Comparison of ENCODE assay signal across 21 cellular contexts in the genomic region with DNA sequence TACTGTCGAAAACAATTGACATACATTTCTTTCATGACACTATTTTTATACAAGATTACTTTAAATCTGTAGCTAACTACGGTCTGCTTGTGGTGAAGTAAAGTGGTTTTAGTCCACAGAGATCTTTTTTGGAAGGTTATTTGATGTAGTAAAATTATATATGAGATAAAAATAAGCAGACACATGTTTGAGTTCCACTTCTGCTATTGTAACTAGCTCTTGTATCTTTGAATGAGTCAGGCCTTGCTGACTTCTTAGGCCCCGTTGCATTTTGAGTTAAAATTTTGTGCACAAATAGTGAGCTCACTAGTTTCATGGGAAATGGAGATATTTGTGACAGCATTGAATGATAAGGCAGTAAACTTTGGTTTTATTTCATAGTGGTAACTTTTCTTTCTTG. TPM values are rescaled to one million over a fixed set of nuclear protein-coding genes. Genes with fewer than 3 reads are reported as not detected.
DNase-seq lines count a peak whose midpoint lies in the region; ATAC-seq and TF ChIP-seq lines count a peak whose summit lies in the region.
"Had no signal": no experiment of that assay in that cellular context is flagged by ENCODE, and none has a peak within 500 bp of the region (broad histone marks: within the 10 kb centered on the region; RNA-seq: fewer than 3 reads in every experiment).

No MANE protein-coding gene starts in this region.

- no TSS peak for BruUV-seq in PC-9 (replicated peaks; lab: Mats Ljungman, UMichigan)

- no peak for TF ChIP-seq POLR2A in stomach (IDR thresholded peaks at IDR 0.05)

- H3K36me3 ChIP-seq in CD8-positive, alpha-beta T cell (ENCODE audit: insufficient read depth, low read length): no peaks in the 10 kb centered on the region
- H3K36me3 ChIP-seq in PC-9 (ENCODE audit: low read depth) (no peaks in the 10 kb centered on the region), left lung (peaks cover 0 to 10% of the 10 kb centered on the region in 2 donors), stomach (peaks cover 0 to 10% (median 4%) of the 10 kb centered on the region in 4 donors)
- H3K36me3 ChIP-seq: prostate gland had no signal

- POLR2A ChIA-PET in CD8-positive, alpha-beta T cell (lab: Charles Lee): no interaction called here
- POLR2A ChIA-PET in PC-9 (lab: Charles Lee; ENCODE audit: unreplicated experiment): no interaction called here

- H3K27ac Mint-ChIP-seq in CD8-positive, alpha-beta T cell: peak overlapping the region; percentile 13
- H3K27ac Mint-ChIP-seq: activated CD4-positive, alpha-beta memory T cell treated with anti-CD3 and anti-CD28 coated beads for 36 hours; activated naive CD4-positive, alpha-beta T cell treated with anti-CD3 and anti-CD28 coated beads, Interleukin-2, amount 10 ng/mL, durations not matched to agents 7 days and 5 days; HFFc6; stimulated activated naive CD8-positive, alpha-beta T cell treated with anti-CD3 and anti-CD28 coated beads, Interleukin-15, Interleukin-2, amounts not matched to agents 100 ng/mL and 50 ng/mL, for 24 hours; T-helper 2 cell treated with Interferon-gamma antibody and Interleukin-4, amounts not matched to agents 5 μg/mL and 100 μg/mL, for 36 hours; type B pancreatic cell had no signal

- peaks cover 21% of the 10 kb centered on the region for H3K36me3 Mint-ChIP-seq in CD8-positive, alpha-beta T cell

- no peaks in the 10 kb centered on the region for H3K27me3 ChIP-seq in CD8-positive, alpha-beta T cell (ENCODE audit: insufficient read depth, low read length)
- no peaks in the 10 kb centered on the region for H3K27me3 ChIP-seq in PC-9 (ENCODE audit: insufficient read depth, low read depth)
- H3K27me3 ChIP-seq in left lung: no peaks in the 10 kb centered on the region
- H3K27me3 ChIP-seq in stomach: no peaks in the 10 kb centered on the region

- no peak overlapping the region for H3K4me2 ChIP-seq in PC-9

- H3K9me2 ChIP-seq in PC-9 (ENCODE audit: insufficient read depth): no peaks in the 10 kb centered on the region

- H3K27ac ChIP-seq in CD8-positive, alpha-beta T cell (ENCODE audit: low read depth, low read length): no peak overlapping the region
- 0 out of 2 replicates have a peak overlapping the region, but pooled peaks have one; percentile 13 for H3K27ac ChIP-seq in PC-9
- no peak overlapping the region for H3K27ac ChIP-seq in left lung
- no peak overlapping the region for H3K27ac ChIP-seq in caudate nucleus (ENCODE audit: low read depth, low read length)
- no peak overlapping the region for H3K27ac ChIP-seq in stomach
- H3K27ac ChIP-seq: prostate gland had no signal

- 67 to 83% (median 75%) methylated on average over 3 of the region's 3 CpGs for WGBS in stomach, 5 donors

- H3K9me3 ChIP-seq in CD8-positive, alpha-beta T cell (ENCODE audit: low read length): no peaks in the 10 kb centered on the region
- H3K9me3 ChIP-seq in PC-9 (ENCODE audit: insufficient read depth, low read depth) (no peaks in the 10 kb centered on the region), left lung (no peaks in the 10 kb centered on the region), stomach (no peaks in the 10 kb centered on the region)
- H3K9me3 ChIP-seq: prostate gland had no signal

- peaks cover 50% of the 10 kb centered on the region for H3K4me1 Mint-ChIP-seq in CD8-positive, alpha-beta T cell (ENCODE audit: low read depth)

- peaks cover 77% of the 10 kb centered on the region for H3K79me2 ChIP-seq in PC-9 (ENCODE audit: low read depth)

- intact Hi-C loops in CD8-positive, alpha-beta T cell (cut with DNase I, micrococcal nuclease): no loop called here
- intact Hi-C loops in PC-9 (cut with micrococcal nuclease; ENCODE audit: unreplicated experiment) (no loop called here), left lung (cut with DNase I) (no loop called here), stomach (cut with DNase I; ENCODE audit: low total_unique reads) (no loop called here)

- H2AFZ ChIP-seq in PC-9: no peak overlapping the region

- no peaks in the 10 kb centered on the region for H3K27me3 Mint-ChIP-seq in CD8-positive, alpha-beta T cell (ENCODE audit: low read depth)
- H3K27me3 Mint-ChIP-seq: activated CD4-positive, alpha-beta memory T cell treated with anti-CD3 and anti-CD28 coated beads for 36 hours; activated naive CD4-positive, alpha-beta T cell treated with anti-CD3 and anti-CD28 coated beads, Interleukin-2, amount 10 ng/mL, durations not matched to agents 7 days and 5 days; stimulated activated naive CD8-positive, alpha-beta T cell treated with anti-CD3 and anti-CD28 coated beads, Interleukin-15, Interleukin-2, amounts not matched to agents 100 ng/mL and 50 ng/mL, for 24 hours; type B pancreatic cell had no signal

- H3F3A ChIP-seq in PC-9 (ENCODE audit: insufficient read depth, low read depth): 0 out of 2 replicates have a peak, but pooled peaks cover 5% of the 10 kb centered on the region

- TF ChIP-seq CTCF in CD8-positive, alpha-beta T cell (IDR thresholded peaks at IDR 0.05): no peak
- no peak for TF ChIP-seq CTCF in GM12865 (IDR thresholded peaks at IDR 0.05; ENCODE audit: insufficient read depth, low read depth, low read length, missing control alignments)
- TF ChIP-seq CTCF in PC-9 (conservative IDR thresholded peaks at IDR 0.05): no peak
- TF ChIP-seq CTCF in left lung (IDR thresholded peaks at IDR 0.05): no peak
- no peak for TF ChIP-seq CTCF in stomach (IDR thresholded peaks at IDR 0.05)

- TF ChIP-seq EP300 in stomach (IDR thresholded peaks at IDR 0.05): no peak

- H3K4me1 ChIP-seq in CD8-positive, alpha-beta T cell (ENCODE audit: insufficient read depth, low read length): peaks cover 15% of the 10 kb centered on the region
- H3K4me1 ChIP-seq in PC-9 (replicated peaks; ENCODE audit: insufficient read depth) (no peaks in the 10 kb centered on the region), left lung (peaks cover 6 to 14% of the 10 kb centered on the region in 2 donors), stomach (peaks cover 4 to 72% (median 34%) of the 10 kb centered on the region in 4 donors)
- H3K4me1 ChIP-seq: prostate gland had no signal

- H3K9me3 Mint-ChIP-seq in CD8-positive, alpha-beta T cell: no peaks in the 10 kb centered on the region
- H3K9me3 Mint-ChIP-seq: activated CD4-positive, alpha-beta memory T cell treated with anti-CD3 and anti-CD28 coated beads for 36 hours; activated naive CD4-positive, alpha-beta T cell treated with anti-CD3 and anti-CD28 coated beads, Interleukin-2, amount 10 ng/mL, durations not matched to agents 7 days and 5 days; HFFc6; mesothelial cell of epicardium; stimulated activated naive CD8-positive, alpha-beta T cell treated with anti-CD3 and anti-CD28 coated beads, Interleukin-15, Interleukin-2, amounts not matched to agents 100 ng/mL and 50 ng/mL, for 24 hours; T-helper 2 cell treated with Interferon-gamma antibody and Interleukin-4, amounts not matched to agents 5 μg/mL and 100 μg/mL, for 36 hours; type B pancreatic cell had no signal

- no peak for ATAC-seq in CD8-positive, alpha-beta T cell
- peak; percentile 39 for ATAC-seq in left lung
- ATAC-seq in left lobe of liver: no peak
- ATAC-seq: Panc1 had no signal

- peaks cover 73% of the 10 kb centered on the region for H4K20me1 ChIP-seq in PC-9 (ENCODE audit: insufficient read depth)

- no peak overlapping the region for H3K4me3 ChIP-seq in CD8-positive, alpha-beta T cell (ENCODE audit: low read depth, low read length)
- H3K4me3 ChIP-seq in GM12865 (ENCODE audit: low read depth, low read length) (no peak overlapping the region), PC-9 (no peak overlapping the region), left lung (no peak overlapping the region), stomach (no peak overlapping the region)
- H3K4me3 ChIP-seq: prostate gland had no signal

- no peak overlapping the region for H3K4me3 Mint-ChIP-seq in CD8-positive, alpha-beta T cell
- H3K4me3 Mint-ChIP-seq: activated CD4-positive, alpha-beta memory T cell treated with anti-CD3 and anti-CD28 coated beads for 36 hours; activated naive CD4-positive, alpha-beta T cell treated with anti-CD3 and anti-CD28 coated beads, Interleukin-2, amount 10 ng/mL, durations not matched to agents 7 days and 5 days; HFFc6; mesothelial cell of epicardium; stimulated activated naive CD8-positive, alpha-beta T cell treated with anti-CD3 and anti-CD28 coated beads, Interleukin-15, Interleukin-2, amounts not matched to agents 100 ng/mL and 50 ng/mL, for 24 hours; T-helper 2 cell treated with Interferon-gamma antibody and Interleukin-4, amounts not matched to agents 5 μg/mL and 100 μg/mL, for 36 hours; type B pancreatic cell had no signal

- no peak for DNase-seq in CD8-positive, alpha-beta T cell
- DNase-seq in GM12865 (ENCODE audit: low read depth): peak; percentile 9
- no peak for DNase-seq in PC-9
- no peak for DNase-seq in left lung
- DNase-seq in SKM-1 (lab: John Stamatoyannopoulos, UW; ENCODE audit: unreplicated experiment): no peak
- DNase-seq in caudate nucleus (lab: John Stamatoyannopoulos, UW): no peak
- no peak for DNase-seq in left lobe of liver (ENCODE audit: low spot score)
- DNase-seq in stomach: no peak
- DNase-seq: activated CD4-positive, alpha-beta memory T cell treated with anti-CD3 and anti-CD28 coated beads for 36 hours; activated naive CD4-positive, alpha-beta T cell treated with anti-CD3 and anti-CD28 coated beads, Interleukin-2, amount 10 ng/mL, durations not matched to agents 7 days and 5 days; activated T-cell treated with anti-CD3 and anti-CD28 coated beads, Interleukin-2, amount 50 U/mL, for 1 hour; HFFc6; NCI-H1694 treated with DMSO at 0.1 percent for 48 hours; NCI-H748 treated with DMSO at 0.1 percent for 48 hours; stimulated activated CD4-positive, alpha-beta T cell treated with anti-CD3 and anti-CD28 coated beads, Interleukin-2, amount 100 ng/mL, for 24 hours had no signal

- CTCF ChIA-PET in CD8-positive, alpha-beta T cell (lab: Charles Lee): interaction anchor here (1.4 to 1.6 kb wide), 2 partner anchors 12 to 13 kb away, joined by 4 read pairs; no protein-coding TSS in a partner anchor
- CTCF ChIA-PET in PC-9 (lab: Charles Lee): no interaction called here

RNA-seq across cellular contexts. Expression of gene ARIH1, which starts 42.6 kb away (rescaled TPM):
- total RNA-seq in CD8-positive, alpha-beta T cell: 100 to 1,000 TPM; 343 to 351 TPM
- total RNA-seq in PC-9 (2021) (144 and 190 TPM in 2 replicates), left lung (100 to 1,000 TPM; 136 to 163 TPM), left lobe of liver (65.9 TPM), stomach (100 to 1,000 TPM in 2 of 5 donors, 10 to 100 TPM in 3; 18.7 to 380 (median 80.0) TPM)
- polyA plus RNA-seq in stomach: 10 to 100 TPM; 16.1 to 22.5 (median 17.1) TPM
